ENCODE assay signal across 13 cellular contexts in the genomic region with DNA sequence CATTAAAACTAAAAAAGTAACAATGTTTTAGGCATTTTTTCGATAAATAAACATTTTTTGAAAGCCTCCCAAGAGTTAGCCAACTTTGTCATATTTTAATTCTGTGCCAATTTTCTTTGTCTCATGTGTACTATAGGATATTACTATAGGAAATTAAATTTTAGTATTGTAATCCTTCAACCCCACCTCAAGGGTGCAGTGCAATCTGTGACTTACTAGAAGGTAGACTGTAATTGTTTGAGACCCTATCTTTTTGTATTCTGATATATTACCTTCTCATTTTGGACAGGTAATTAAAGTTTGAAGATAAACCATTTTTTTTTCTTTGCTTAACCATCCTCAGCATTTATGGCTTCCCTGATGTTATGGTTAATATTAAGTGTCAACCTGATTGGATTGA.
DNase-seq lines count a peak whose midpoint lies in the region; ATAC-seq and TF ChIP-seq lines count a peak whose summit lies in the region.
"Had no signal": no experiment of that assay in that cellular context is flagged by ENCODE, and none has a peak within 500 bp of the region (broad histone marks: within the 10 kb centered on the region; RNA-seq: fewer than 3 reads in every experiment).

No MANE protein-coding gene starts in this region.

- no peaks in the 10 kb centered on the region for H3K79me2 ChIP-seq in neural progenitor cell (ENCODE audit: low read depth)

- no peak overlapping the region for H3K27ac Mint-ChIP-seq in WTC11
- H3K27ac Mint-ChIP-seq in neural progenitor cell, result no peak overlapping the region
- H3K27ac Mint-ChIP-seq: CD8-positive, alpha-beta memory T cell; IgD-negative memory B cell had no signal

- H3K9me3 Mint-ChIP-seq in WTC11 (peaks cover 3% of the 10 kb centered on the region), neural progenitor cell (no peaks in the 10 kb centered on the region)

- H4K20me1 ChIP-seq in neural progenitor cell (ENCODE audit: low read depth), result no peaks in the 10 kb centered on the region

- no peak overlapping the region for H3K9ac ChIP-seq in neural progenitor cell
- H3K9ac ChIP-seq: GM23248 had no signal

- H3K4me1 ChIP-seq in A673 (ENCODE audit: insufficient read depth, low read length, poor library complexity, severe bottlenecking) (no peaks in the 10 kb centered on the region), neural progenitor cell (no peaks in the 10 kb centered on the region)
- H3K4me1 ChIP-seq: A549 had no signal

- H3K9me3 ChIP-seq in A673 (ENCODE audit: low read depth, low read length, poor library complexity, severe bottlenecking) (no peaks in the 10 kb centered on the region), neural progenitor cell (ENCODE audit: low read depth) (no peaks in the 10 kb centered on the region)
- H3K9me3 ChIP-seq: A549 had no signal

- H3K4me3 Mint-ChIP-seq in WTC11, result no peak overlapping the region
- no peak overlapping the region for H3K4me3 Mint-ChIP-seq in neural progenitor cell
- H3K4me3 Mint-ChIP-seq: CD8-positive, alpha-beta memory T cell; IgD-negative memory B cell had no signal

- H3K27me3 ChIP-seq in A673 (replicated peaks; ENCODE audit: insufficient read depth, low read depth, low read length, poor library complexity) (no peaks in the 10 kb centered on the region), neural progenitor cell (no peaks in the 10 kb centered on the region)

- H3K27me3 Mint-ChIP-seq in WTC11 (ENCODE audit: low read depth) (no peaks in the 10 kb centered on the region), neural progenitor cell (ENCODE audit: insufficient read depth, low read depth) (no peaks in the 10 kb centered on the region)
- H3K27me3 Mint-ChIP-seq: CD8-positive, alpha-beta memory T cell; IgD-negative memory B cell had no signal

- DNase-seq in A673 (ENCODE audit: low spot score) (no peak), NCI-H69 (lab: John Stamatoyannopoulos, UW) (peak; percentile 48), WTC11 (ENCODE audit: low spot score) (no peak), neural progenitor cell (ENCODE audit: low spot score) (no peak), NCI-H1092 (lab: John Stamatoyannopoulos, UW) (no peak)
- no peak for DNase-seq in activated T-cell treated with anti-CD3 and anti-CD28 coated beads, Interleukin-2, amount 50 U/mL, for 1 hour
- DNase-seq: CD8-positive, alpha-beta memory T cell; DMS53; GF-D8; GM23248 had no signal

- H3K36me3 Mint-ChIP-seq in WTC11 (no peaks in the 10 kb centered on the region), neural progenitor cell (no peaks in the 10 kb centered on the region)
- H3K36me3 Mint-ChIP-seq: CD8-positive, alpha-beta memory T cell; IgD-negative memory B cell had no signal

- H3K4me1 Mint-ChIP-seq in WTC11, result no peaks in the 10 kb centered on the region
- H3K4me1 Mint-ChIP-seq in neural progenitor cell, result no peaks in the 10 kb centered on the region
- H3K4me1 Mint-ChIP-seq: CD8-positive, alpha-beta memory T cell; IgD-negative memory B cell had no signal

- POLR2A ChIA-PET in A673 (lab: Charles Lee; ENCODE audit: low non-redundant PET), result no interaction called here
- POLR2A ChIA-PET in WTC11 (lab: Charles Lee), result no interaction called here

- H3K4me3 ChIP-seq in A673 (ENCODE audit: low read depth, low read length, poor library complexity, severe bottlenecking) (no peak overlapping the region), neural progenitor cell (no peak overlapping the region)
- H3K4me3 ChIP-seq: A549, GM23248 had no signal

- no TSS peak for BruUV-seq in A673 (replicated peaks; lab: Mats Ljungman, UMichigan)

- no peak overlapping the region for H2AFZ ChIP-seq in neural progenitor cell (replicated peaks)
- H2AFZ ChIP-seq: GM23248 had no signal

- intact Hi-C loops in A673 (cut with micrococcal nuclease; ENCODE audit: unreplicated experiment), result no loop called here

- ATAC-seq in WTC11, result 0 out of 2 replicates have a peak, but pooled peaks have one; percentile 47
- ATAC-seq in GM18498 (IDR thresholded peaks at IDR 0.05; ENCODE audit: unreplicated experiment), result no peak
- ATAC-seq: A549 had no signal

- H3K4me2 ChIP-seq in neural progenitor cell, result no peak overlapping the region
- H3K4me2 ChIP-seq: A549 had no signal

- H3K36me3 ChIP-seq in A673 (ENCODE audit: insufficient read depth, low read length, poor library complexity, severe bottlenecking), result no peaks in the 10 kb centered on the region
- H3K36me3 ChIP-seq in neural progenitor cell, result no peaks in the 10 kb centered on the region

- H3F3A ChIP-seq in neural progenitor cell (ENCODE audit: low read depth), result no peaks in the 10 kb centered on the region

- TF ChIP-seq CTCF in A673 (conservative IDR thresholded peaks at IDR 0.05; ENCODE audit: low read depth, low read length) (peak; percentile 33; the same call in 1 of the 2 replicates), WTC11 (IDR thresholded peaks at IDR 0.05) (no peak), neural progenitor cell (IDR thresholded peaks at IDR 0.05) (peak; percentile 17)

- H3K27ac ChIP-seq in A673 (ENCODE audit: low read depth, low read length, poor library complexity, severe bottlenecking) (no peak overlapping the region), neural progenitor cell (no peak overlapping the region)
- H3K27ac ChIP-seq: A549, GM23248 had no signal

- CTCF ChIA-PET in A673 (lab: Charles Lee) (no interaction called here), WTC11 (lab: Charles Lee) (no interaction called here)

TF ChIP-seq in WTC11, 78 proteins besides CTCF, POLR2A, EP300 and RAD21 (continues in another document):
- TF ChIP-seq HMGA2 (CRISPR knock-in tag; IDR thresholded peaks at IDR 0.05) (no peak), CBFB (CRISPR knock-in tag; IDR thresholded peaks at IDR 0.05; ENCODE audit: low read depth) (no peak), MXD4 (CRISPR knock-in tag; IDR thresholded peaks at IDR 0.05; ENCODE audit: borderline replicate concordance) (no peak), EMX1 (CRISPR knock-in tag; IDR thresholded peaks at IDR 0.05) (no peak), NR3C1 (CRISPR knock-in tag; conservative IDR thresholded peaks at IDR 0.05; ENCODE audit: low read depth) (no peak), CREB1 (CRISPR knock-in tag; IDR thresholded peaks at IDR 0.05) (no peak), ZNF219 (CRISPR knock-in tag; IDR thresholded peaks at IDR 0.05; ENCODE audit: borderline replicate concordance) (no peak), SMAD3 (CRISPR knock-in tag; IDR thresholded peaks at IDR 0.05; ENCODE audit: borderline replicate concordance) (no peak), FOXJ3 (CRISPR knock-in tag; IDR thresholded peaks at IDR 0.05; ENCODE audit: borderline replicate concordance) (no peak), ZNF423 (CRISPR knock-in tag; IDR thresholded peaks at IDR 0.05) (no peak), MYBL2 (CRISPR knock-in tag; IDR thresholded peaks at IDR 0.05) (no peak), JUN (CRISPR knock-in tag; IDR thresholded peaks at IDR 0.05) (no peak)
- TF ChIP-seq, protein P1, sequence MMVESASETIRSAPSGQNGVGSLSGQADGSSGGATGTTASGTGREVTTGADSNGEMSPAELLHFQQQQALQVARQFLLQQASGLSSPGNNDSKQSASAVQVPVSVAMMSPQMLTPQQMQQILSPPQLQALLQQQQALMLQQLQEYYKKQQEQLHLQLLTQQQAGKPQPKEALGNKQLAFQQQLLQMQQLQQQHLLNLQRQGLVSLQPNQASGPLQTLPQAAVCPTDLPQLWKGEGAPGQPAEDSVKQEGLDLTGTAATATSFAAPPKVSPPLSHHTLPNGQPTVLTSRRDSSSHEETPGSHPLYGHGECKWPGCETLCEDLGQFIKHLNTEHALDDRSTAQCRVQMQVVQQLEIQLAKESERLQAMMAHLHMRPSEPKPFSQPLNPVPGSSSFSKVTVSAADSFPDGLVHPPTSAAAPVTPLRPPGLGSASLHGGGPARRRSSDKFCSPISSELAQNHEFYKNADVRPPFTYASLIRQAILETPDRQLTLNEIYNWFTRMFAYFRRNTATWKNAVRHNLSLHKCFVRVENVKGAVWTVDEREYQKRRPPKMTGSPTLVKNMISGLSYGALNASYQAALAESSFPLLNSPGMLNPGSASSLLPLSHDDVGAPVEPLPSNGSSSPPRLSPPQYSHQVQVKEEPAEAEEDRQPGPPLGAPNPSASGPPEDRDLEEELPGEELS (CRISPR knock-in tag; IDR thresholded peaks at IDR 0.05), result no peak
- TF ChIP-seq, protein P2, sequence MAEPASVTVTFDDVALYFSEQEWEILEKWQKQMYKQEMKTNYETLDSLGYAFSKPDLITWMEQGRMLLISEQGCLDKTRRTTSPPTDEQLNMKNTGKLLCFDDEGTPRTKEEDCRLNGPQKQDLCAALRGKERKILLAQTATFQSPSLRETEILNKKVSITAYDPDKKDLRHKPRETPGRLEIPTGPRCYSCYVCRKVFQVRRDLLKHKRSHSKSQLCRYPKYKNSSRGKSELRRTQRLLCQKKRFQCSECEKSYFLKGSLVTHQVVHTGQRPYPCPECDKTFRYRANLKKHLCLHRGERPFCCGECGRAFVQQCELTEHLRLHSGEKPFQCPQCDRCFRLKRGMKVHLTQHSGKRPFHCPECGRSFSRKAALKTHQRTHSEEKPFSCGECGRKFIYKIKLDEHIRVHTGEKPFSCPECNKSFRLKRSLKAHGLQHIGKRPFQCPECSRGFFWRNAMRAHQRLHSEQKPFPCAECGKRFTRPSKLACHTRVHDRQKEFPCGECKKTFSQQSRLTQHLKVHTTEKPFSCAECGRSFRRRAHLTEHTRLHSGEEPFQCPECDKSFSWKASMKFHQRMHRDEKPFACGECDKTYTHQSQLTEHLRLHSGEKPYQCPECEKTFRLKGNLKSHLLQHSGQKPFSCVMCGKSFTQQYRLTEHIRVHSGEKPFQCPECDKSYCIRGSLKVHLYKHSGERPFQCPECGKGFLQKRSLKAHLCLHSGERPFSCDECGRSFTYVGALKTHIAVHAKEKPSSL (CRISPR knock-in tag; conservative IDR thresholded peaks at IDR 0.05), result no peak
- TF ChIP-seq, protein P3, sequence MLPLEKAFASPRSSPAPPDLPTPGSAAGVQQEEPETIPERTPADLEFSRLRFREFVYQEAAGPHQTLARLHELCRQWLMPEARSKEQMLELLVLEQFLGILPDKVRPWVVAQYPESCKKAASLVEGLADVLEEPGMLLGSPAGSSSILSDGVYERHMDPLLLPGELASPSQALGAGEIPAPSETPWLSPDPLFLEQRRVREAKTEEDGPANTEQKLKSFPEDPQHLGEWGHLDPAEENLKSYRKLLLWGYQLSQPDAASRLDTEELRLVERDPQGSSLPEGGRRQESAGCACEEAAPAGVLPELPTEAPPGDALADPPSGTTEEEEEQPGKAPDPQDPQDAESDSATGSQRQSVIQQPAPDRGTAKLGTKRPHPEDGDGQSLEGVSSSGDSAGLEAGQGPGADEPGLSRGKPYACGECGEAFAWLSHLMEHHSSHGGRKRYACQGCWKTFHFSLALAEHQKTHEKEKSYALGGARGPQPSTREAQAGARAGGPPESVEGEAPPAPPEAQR (CRISPR knock-in tag; IDR thresholded peaks at IDR 0.05), result no peak
- TF ChIP-seq, protein P4, sequence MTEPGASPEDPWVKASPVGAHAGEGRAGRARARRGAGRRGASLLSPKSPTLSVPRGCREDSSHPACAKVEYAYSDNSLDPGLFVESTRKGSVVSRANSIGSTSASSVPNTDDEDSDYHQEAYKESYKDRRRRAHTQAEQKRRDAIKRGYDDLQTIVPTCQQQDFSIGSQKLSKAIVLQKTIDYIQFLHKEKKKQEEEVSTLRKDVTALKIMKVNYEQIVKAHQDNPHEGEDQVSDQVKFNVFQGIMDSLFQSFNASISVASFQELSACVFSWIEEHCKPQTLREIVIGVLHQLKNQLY (CRISPR knock-in tag; IDR thresholded peaks at IDR 0.05), result no peak
